Comparison of ENCODE assay signal across 1 cellular context in the genomic region with DNA sequence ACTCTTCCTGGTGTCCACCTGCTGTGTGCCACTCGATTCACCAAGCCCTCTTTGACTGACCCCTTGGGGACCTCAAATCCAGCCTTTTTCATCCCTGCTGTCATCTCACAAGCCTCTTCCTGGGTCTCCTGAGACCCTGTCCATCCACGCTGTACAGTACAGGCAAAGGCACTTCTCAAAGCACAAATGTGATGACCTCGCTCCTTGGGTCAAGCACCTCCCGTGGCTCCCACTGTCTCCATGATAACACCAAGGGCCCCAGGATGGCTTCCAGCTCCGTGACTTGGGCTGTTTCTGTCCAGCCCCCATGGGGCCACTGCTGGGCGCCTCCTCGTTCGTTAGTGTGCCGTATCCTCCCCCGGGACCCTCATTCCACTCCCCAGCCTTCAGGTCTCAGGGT.
TF ChIP-seq lines count a peak whose summit lies in the region.

No MANE protein-coding gene starts in this region.

TF ChIP-seq in A549, 52 proteins besides CTCF, POLR2A, EP300 and RAD21 (continued from another document):
- TF ChIP-seq, protein P1, sequence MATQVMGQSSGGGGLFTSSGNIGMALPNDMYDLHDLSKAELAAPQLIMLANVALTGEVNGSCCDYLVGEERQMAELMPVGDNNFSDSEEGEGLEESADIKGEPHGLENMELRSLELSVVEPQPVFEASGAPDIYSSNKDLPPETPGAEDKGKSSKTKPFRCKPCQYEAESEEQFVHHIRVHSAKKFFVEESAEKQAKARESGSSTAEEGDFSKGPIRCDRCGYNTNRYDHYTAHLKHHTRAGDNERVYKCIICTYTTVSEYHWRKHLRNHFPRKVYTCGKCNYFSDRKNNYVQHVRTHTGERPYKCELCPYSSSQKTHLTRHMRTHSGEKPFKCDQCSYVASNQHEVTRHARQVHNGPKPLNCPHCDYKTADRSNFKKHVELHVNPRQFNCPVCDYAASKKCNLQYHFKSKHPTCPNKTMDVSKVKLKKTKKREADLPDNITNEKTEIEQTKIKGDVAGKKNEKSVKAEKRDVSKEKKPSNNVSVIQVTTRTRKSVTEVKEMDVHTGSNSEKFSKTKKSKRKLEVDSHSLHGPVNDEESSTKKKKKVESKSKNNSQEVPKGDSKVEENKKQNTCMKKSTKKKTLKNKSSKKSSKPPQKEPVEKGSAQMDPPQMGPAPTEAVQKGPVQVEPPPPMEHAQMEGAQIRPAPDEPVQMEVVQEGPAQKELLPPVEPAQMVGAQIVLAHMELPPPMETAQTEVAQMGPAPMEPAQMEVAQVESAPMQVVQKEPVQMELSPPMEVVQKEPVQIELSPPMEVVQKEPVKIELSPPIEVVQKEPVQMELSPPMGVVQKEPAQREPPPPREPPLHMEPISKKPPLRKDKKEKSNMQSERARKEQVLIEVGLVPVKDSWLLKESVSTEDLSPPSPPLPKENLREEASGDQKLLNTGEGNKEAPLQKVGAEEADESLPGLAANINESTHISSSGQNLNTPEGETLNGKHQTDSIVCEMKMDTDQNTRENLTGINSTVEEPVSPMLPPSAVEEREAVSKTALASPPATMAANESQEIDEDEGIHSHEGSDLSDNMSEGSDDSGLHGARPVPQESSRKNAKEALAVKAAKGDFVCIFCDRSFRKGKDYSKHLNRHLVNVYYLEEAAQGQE (IDR thresholded peaks at IDR 0.05) = no peak
- TF ChIP-seq ZC3H11A (IDR thresholded peaks at IDR 0.05) = no peak
- TF ChIP-seq, protein P2, sequence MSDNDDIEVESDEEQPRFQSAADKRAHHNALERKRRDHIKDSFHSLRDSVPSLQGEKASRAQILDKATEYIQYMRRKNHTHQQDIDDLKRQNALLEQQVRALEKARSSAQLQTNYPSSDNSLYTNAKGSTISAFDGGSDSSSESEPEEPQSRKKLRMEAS (IDR thresholded peaks at IDR 0.05) = no peak
- no peak for TF ChIP-seq TFCP2L1 (CRISPR knock-in tag; IDR thresholded peaks at IDR 0.05)
- TF ChIP-seq, protein P3, sequence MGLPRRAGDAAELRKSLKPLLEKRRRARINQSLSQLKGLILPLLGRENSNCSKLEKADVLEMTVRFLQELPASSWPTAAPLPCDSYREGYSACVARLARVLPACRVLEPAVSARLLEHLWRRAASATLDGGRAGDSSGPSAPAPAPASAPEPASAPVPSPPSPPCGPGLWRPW (IDR thresholded peaks at IDR 0.05) = no peak
- no peak for TF ChIP-seq JUN (IDR thresholded peaks at IDR 0.05)
- no peak for TF ChIP-seq ZNF302 (CRISPR knock-in tag; IDR thresholded peaks at IDR 0.05)
- no peak for TF ChIP-seq FOXS1 (CRISPR knock-in tag; IDR thresholded peaks at IDR 0.05)
- TF ChIP-seq FOSB (CRISPR knock-in tag; IDR thresholded peaks at IDR 0.05) = no peak
- TF ChIP-seq, protein P4, sequence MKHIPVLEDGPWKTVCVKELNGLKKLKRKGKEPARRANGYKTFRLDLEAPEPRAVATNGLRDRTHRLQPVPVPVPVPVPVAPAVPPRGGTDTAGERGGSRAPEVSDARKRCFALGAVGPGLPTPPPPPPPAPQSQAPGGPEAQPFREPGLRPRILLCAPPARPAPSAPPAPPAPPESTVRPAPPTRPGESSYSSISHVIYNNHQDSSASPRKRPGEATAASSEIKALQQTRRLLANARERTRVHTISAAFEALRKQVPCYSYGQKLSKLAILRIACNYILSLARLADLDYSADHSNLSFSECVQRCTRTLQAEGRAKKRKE (CRISPR knock-in tag; IDR thresholded peaks at IDR 0.05; ENCODE audit: low read depth) = no peak
TF ChIP-seq in A549: peak in this region for 0.
